In genomic region chr19:44447864-44448674, GRCh38 we compare ENCODE assay signal across 1 cellular context.
A peak's percentile ranks its signal among the peaks of the same experiment; 100 is the strongest.
TF ChIP-seq lines count a peak whose summit lies in the region.

ZNF229 (minus strand) TSS chr19:44448472; CDS start chr19:44442847, 5,625 bp downstream.

TF ChIP-seq in HEK293, 187 proteins besides CTCF, POLR2A, EP300 and RAD21 (continued from another document):
- TF ChIP-seq ZBTB11 (tag by site-specific recombination; conservative IDR thresholded peaks at IDR 0.05; ENCODE audit: low read depth): peak; percentile 93
- no peak for TF ChIP-seq ZIC2 (tag by site-specific recombination; IDR thresholded peaks at IDR 0.05)
- peak; percentile 25; the same call in 1 of the 2 replicates for TF ChIP-seq SP7 (tag by site-specific recombination; IDR thresholded peaks at IDR 0.05)
- no peak for TF ChIP-seq ZNF16 (tag by site-specific recombination; IDR thresholded peaks at IDR 0.05; ENCODE audit: low read depth)
TF ChIP-seq in HEK293: peak in this region for 32.
